17 cellular contexts compared by ENCODE assay signal in the genomic region with DNA sequence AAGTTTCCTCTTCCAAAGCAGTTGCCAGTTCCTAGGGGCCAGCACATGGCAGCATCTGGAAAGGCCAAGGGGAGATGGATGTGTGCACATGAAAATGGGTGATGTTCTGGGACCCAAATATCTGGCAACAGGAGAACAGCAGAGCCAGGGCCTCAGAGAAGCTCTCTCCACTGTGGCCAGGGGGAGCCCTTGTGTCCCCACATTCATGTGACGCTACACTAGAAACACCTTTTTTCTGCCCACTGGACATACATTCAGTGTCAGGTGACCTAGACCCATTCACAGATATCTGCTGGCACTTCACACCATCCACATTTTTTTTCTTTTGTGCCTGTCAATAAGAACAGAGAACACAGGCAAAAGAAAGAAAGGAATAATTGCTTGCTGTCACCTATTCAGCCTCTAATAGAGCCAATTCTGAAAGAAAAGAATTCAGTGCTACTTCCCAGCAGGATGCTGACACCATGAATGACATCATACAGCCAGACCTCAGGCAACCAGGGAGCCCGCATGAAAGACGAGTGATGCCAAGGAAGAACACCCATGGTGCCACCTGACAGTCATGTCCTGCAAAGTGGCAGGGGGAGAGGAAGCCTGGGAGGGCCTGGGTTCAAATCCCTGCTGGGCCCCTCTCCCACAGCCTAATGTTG.
DNase-seq lines count a peak whose midpoint lies in the region; ATAC-seq and TF ChIP-seq lines count a peak whose summit lies in the region.
"Had no signal": no experiment of that assay in that cellular context is flagged by ENCODE, and none has a peak within 500 bp of the region (broad histone marks: within the 10 kb centered on the region; RNA-seq: fewer than 3 reads in every experiment).

No MANE protein-coding gene starts in this region.

- H3K27me3 ChIP-seq in esophagus muscularis mucosa (peaks cover 0 to 16% (median 0%) of the 10 kb centered on the region in 4 donors), stomach (peaks cover 0 to 16% (median 3%) of the 10 kb centered on the region in 3 donors)
- H3K27me3 ChIP-seq: ascending aorta, pancreas had no signal

- no peaks in the 10 kb centered on the region for H3K36me3 Mint-ChIP-seq in type B pancreatic cell
- H3K36me3 Mint-ChIP-seq: activated naive CD4-positive, alpha-beta T cell treated with anti-CD3 and anti-CD28 coated beads, Interleukin-2, amount 50 U/mL, for 24 hours; immature natural killer cell had no signal

- H3K4me1 Mint-ChIP-seq in type B pancreatic cell (ENCODE audit: unreplicated experiment) = peaks cover 39% of the 10 kb centered on the region
- H3K4me1 Mint-ChIP-seq: activated naive CD4-positive, alpha-beta T cell treated with anti-CD3 and anti-CD28 coated beads, Interleukin-2, amount 50 U/mL, for 24 hours; immature natural killer cell had no signal

- H3K36me3 ChIP-seq in esophagus muscularis mucosa (no peaks in the 10 kb centered on the region), stomach (no peaks in the 10 kb centered on the region)
- H3K36me3 ChIP-seq: ascending aorta, pancreas had no signal

- H3K27ac Mint-ChIP-seq in type B pancreatic cell = no peak overlapping the region
- H3K27ac Mint-ChIP-seq: activated naive CD4-positive, alpha-beta T cell treated with anti-CD3 and anti-CD28 coated beads, Interleukin-2, amount 50 U/mL, for 24 hours; activated T-cell treated with anti-CD3 and anti-CD28 coated beads, Interleukin-2, amount 50 U/mL, for 72 hours; immature natural killer cell had no signal

- H3K27ac ChIP-seq in esophagus muscularis mucosa (replicated peaks in 1 of 4) (no peak overlapping the region), stomach (no peak overlapping the region)
- H3K27ac ChIP-seq: ascending aorta, pancreas had no signal

- H3K4me3 Mint-ChIP-seq in type B pancreatic cell = peak overlapping the region; percentile 62
- H3K4me3 Mint-ChIP-seq: activated naive CD4-positive, alpha-beta T cell treated with anti-CD3 and anti-CD28 coated beads, Interleukin-2, amount 50 U/mL, for 24 hours; activated T-cell treated with anti-CD3 and anti-CD28 coated beads, Interleukin-2, amount 50 U/mL, for 72 hours; immature natural killer cell had no signal

- TF ChIP-seq CTCF in esophagus muscularis mucosa (IDR thresholded peaks at IDR 0.05) (no peak), type B pancreatic cell (conservative IDR thresholded peaks at IDR 0.05) (peak; percentile 29), stomach (IDR thresholded peaks at IDR 0.05) (no peak)

- H3K4me1 ChIP-seq in esophagus muscularis mucosa (no peaks in the 10 kb centered on the region), stomach (no peaks in the 10 kb centered on the region)
- H3K4me1 ChIP-seq: ascending aorta, pancreas had no signal

- peaks cover 25% of the 10 kb centered on the region for H3K27me3 Mint-ChIP-seq in type B pancreatic cell
- H3K27me3 Mint-ChIP-seq: activated naive CD4-positive, alpha-beta T cell treated with anti-CD3 and anti-CD28 coated beads, Interleukin-2, amount 50 U/mL, for 24 hours had no signal

- H3K9me3 ChIP-seq in esophagus muscularis mucosa (no peaks in the 10 kb centered on the region), stomach (no peaks in the 10 kb centered on the region)
- H3K9me3 ChIP-seq: ascending aorta, pancreas had no signal

- DNase-seq in NCI-H345 (lab: John Stamatoyannopoulos, UW) (peak; percentile 18), NCI-H345 treated with DMSO at 0.1 percent for 48 hours (lab: John Stamatoyannopoulos, UW; ENCODE audit: unreplicated experiment) (no peak), NCI-H748 treated with DMSO at 0.1 percent for 48 hours (lab: John Stamatoyannopoulos, UW) (peak; percentile 90), esophagus muscularis mucosa (ENCODE audit: extremely low spot score) (peak; percentile 83), type B pancreatic cell (ENCODE audit: extremely low spot score, unreplicated experiment) (no peak), stomach (no peak)
- no peak for DNase-seq in stimulated activated CD4-positive, alpha-beta T cell treated with anti-CD3 and anti-CD28 coated beads, Interleukin-4, amount 100 ng/mL, for 1 hour
- DNase-seq: activated CD4-positive, CD25-positive, alpha-beta regulatory T cell treated with anti-CD3 and anti-CD28 coated beads, Interleukin-2, amount 50 U/mL, for 72 hours; activated T-cell treated with anti-CD3 and anti-CD28 coated beads, Interleukin-2, amount 50 U/mL, for 72 hours; DMS153; immature natural killer cell; NCI-H1105 treated with DMSO at 0.1 percent for 48 hours; NCI-H2171 treated with DMSO at 0.1 percent for 48 hours; pancreas had no signal

- TF ChIP-seq EP300 in esophagus muscularis mucosa (IDR thresholded peaks at IDR 0.05) = no peak
- TF ChIP-seq EP300 in stomach (IDR thresholded peaks at IDR 0.05) = no peak

- H3K4me3 ChIP-seq in esophagus muscularis mucosa = no peak overlapping the region
- no peak overlapping the region for H3K4me3 ChIP-seq in stomach
- H3K4me3 ChIP-seq: ascending aorta, pancreas had no signal

- WGBS in esophagus muscularis mucosa = 63% methylated on average over 3 of the region's 3 CpGs
- WGBS in stomach, 5 donors = 44 to 74% (median 70%) methylated on average over 3 of the region's 3 CpGs

- no peaks in the 10 kb centered on the region for H3K9me3 Mint-ChIP-seq in type B pancreatic cell
- H3K9me3 Mint-ChIP-seq: activated naive CD4-positive, alpha-beta T cell treated with anti-CD3 and anti-CD28 coated beads, Interleukin-2, amount 50 U/mL, for 24 hours had no signal

- no peak for ATAC-seq in GM21526 (IDR thresholded peaks at IDR 0.05; ENCODE audit: low FRiP score, unreplicated experiment)
- ATAC-seq: activated T-cell treated with anti-CD3 and anti-CD28 coated beads, Interleukin-2, amount 50 U/mL, for 72 hours; pancreas had no signal

- TF ChIP-seq POLR2A in esophagus muscularis mucosa (IDR thresholded peaks at IDR 0.05; ENCODE audit: low read depth) = no peak
- TF ChIP-seq POLR2A in stomach (IDR thresholded peaks at IDR 0.05) = no peak

- intact Hi-C loops in esophagus muscularis mucosa (cut with DNase I) (no loop called here), stomach (cut with DNase I; ENCODE audit: low total_unique reads) (no loop called here)

Comparison
In these comparisons a context has a peak if more than half of its experiments do, and no peak if none do; other contexts are left out.
1. DNase-seq: peak in NCI-H345 (single experiment), NCI-H748 treated with DMSO at 0.1 percent for 48 hours (single experiment) and esophagus muscularis mucosa (single experiment); none in NCI-H345 treated with DMSO at 0.1 percent for 48 hours (single experiment), type B pancreatic cell (single experiment), stomach (single experiment) and stimulated activated CD4-positive, alpha-beta T cell treated with anti-CD3 and anti-CD28 coated beads, Interleukin-4, amount 100 ng/mL, for 1 hour (single experiment).